ENCODE assay signal across 1 cellular context in genomic region chr5:111223086-111223789, GRCh38.
TF ChIP-seq lines count a peak whose summit lies in the region.

No MANE protein-coding gene starts in this region.

TF ChIP-seq in SK-N-SH, 30 proteins besides CTCF, POLR2A, EP300 and RAD21 (continued from another document):
- TF ChIP-seq REST (IDR thresholded peaks at IDR 0.05; ENCODE audit: low read depth, low read length) (no peak), FOXM1 (IDR thresholded peaks at IDR 0.05; ENCODE audit: low read depth) (no peak), NFIC (IDR thresholded peaks at IDR 0.05; ENCODE audit: borderline replicate concordance) (no peak), MAX (IDR thresholded peaks at IDR 0.05; ENCODE audit: low read depth) (no peak), FOSL2 (IDR thresholded peaks at IDR 0.05; ENCODE audit: borderline replicate concordance, low read depth) (no peak)
